Comparison of ENCODE assay signal across 8 cellular contexts in the genomic region with DNA sequence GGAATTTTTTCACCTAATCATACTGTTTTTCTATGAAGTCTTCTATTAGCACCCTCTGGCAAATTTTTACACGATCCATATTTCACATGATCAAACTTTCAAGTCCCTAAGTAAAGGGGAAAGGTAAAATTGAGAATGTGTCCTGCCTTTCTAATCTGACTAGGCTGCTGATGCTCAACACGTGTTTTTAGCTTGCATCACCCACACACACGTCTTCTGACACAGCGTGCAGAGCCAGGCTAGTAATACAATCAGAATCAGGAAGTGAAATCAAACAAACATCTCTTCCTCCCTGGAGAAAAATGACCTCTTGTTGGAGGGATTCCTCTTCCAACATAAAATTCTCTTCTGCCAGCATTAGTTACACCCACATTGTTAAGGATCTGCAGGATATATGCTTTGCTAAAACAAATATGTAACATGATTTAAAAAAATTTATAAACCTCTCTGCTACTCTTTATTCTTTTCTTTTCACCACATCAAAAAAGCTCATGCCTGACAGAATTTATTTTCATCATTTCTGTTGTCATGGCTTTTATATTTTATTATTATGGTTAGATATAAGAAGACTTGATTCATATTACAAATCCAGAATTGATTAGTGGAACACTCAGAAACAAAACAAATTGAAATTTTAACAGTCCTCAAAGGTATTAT.
DNase-seq lines count a peak whose midpoint lies in the region; ATAC-seq, FAIRE-seq and TF ChIP-seq lines count a peak whose summit lies in the region.

No MANE protein-coding gene starts in this region.

- intact Hi-C loops in pancreas (cut with DNase I): no loop called here

- H3K27ac ChIP-seq in VCaP (peak overlapping the region; percentile 77), pancreas (peak overlapping the region in 2 of 4 donors; percentile 13 to 50)

- no peak for TF ChIP-seq CTCF in VCaP (conservative IDR thresholded peaks at IDR 0.05)
- no peak for TF ChIP-seq CTCF in pancreas (IDR thresholded peaks at IDR 0.05)

- H3K36me3 ChIP-seq in pancreas: no peaks in the 10 kb centered on the region

- ATAC-seq in activated CD4-positive, CD25-positive, alpha-beta regulatory T cell treated with anti-CD3 and anti-CD28 coated beads, Interleukin-2, amount 50 U/mL, for 24 hours: peak; percentile 67 to 72
- ATAC-seq in pancreas (peak in 3 of 4 donors; percentile 73 to 90 (median 82)), HG02840 (IDR thresholded peaks at IDR 0.05; ENCODE audit: low FRiP score, unreplicated experiment) (no peak)

- no peak overlapping the region for H3K4me3 ChIP-seq in pancreas

- FAIRE-seq in HTR-8/SVneo (lab: Jason Lieb, UNC) (peak; percentile 63), pancreas (lab: Jason Lieb, UNC) (peak; percentile 34)

- peaks cover 0 to 4% (median 0%) of the 10 kb centered on the region in 3 donors for H3K4me1 ChIP-seq in pancreas

- H3K9me3 ChIP-seq in pancreas: no peaks in the 10 kb centered on the region

- no peaks in the 10 kb centered on the region for H3K27me3 ChIP-seq in pancreas

- WGBS in pancreas, 2 donors: 20% methylated on average over 4 of the region's 4 CpGs

- no peak for DNase-seq in activated CD4-positive, CD25-positive, alpha-beta regulatory T cell treated with anti-CD3 and anti-CD28 coated beads, Interleukin-2, amount 50 U/mL, for 72 hours
- DNase-seq in HTR-8/SVneo (ENCODE audit: insufficient read length, low spot score): peak; percentile 45
- peak; percentile 89 for DNase-seq in fibroblast of gingiva (ENCODE audit: low read depth)
- peak in 1 of 6 donors; percentile 53 for DNase-seq in pancreas
- no peak for DNase-seq in NCI-H748 (lab: John Stamatoyannopoulos, UW; ENCODE audit: unreplicated experiment)

Comparison
In these comparisons a context has a peak if more than half of its experiments do, and no peak if none do; other contexts are left out.
1. DNase-seq: peak in HTR-8/SVneo (single experiment) and fibroblast of gingiva (single experiment); none in activated CD4-positive, CD25-positive, alpha-beta regulatory T cell treated with anti-CD3 and anti-CD28 coated beads, Interleukin-2, amount 50 U/mL, for 72 hours (single experiment) and NCI-H748 (single experiment).